ENCODE assay signal across 7 cellular contexts in the genomic region with DNA sequence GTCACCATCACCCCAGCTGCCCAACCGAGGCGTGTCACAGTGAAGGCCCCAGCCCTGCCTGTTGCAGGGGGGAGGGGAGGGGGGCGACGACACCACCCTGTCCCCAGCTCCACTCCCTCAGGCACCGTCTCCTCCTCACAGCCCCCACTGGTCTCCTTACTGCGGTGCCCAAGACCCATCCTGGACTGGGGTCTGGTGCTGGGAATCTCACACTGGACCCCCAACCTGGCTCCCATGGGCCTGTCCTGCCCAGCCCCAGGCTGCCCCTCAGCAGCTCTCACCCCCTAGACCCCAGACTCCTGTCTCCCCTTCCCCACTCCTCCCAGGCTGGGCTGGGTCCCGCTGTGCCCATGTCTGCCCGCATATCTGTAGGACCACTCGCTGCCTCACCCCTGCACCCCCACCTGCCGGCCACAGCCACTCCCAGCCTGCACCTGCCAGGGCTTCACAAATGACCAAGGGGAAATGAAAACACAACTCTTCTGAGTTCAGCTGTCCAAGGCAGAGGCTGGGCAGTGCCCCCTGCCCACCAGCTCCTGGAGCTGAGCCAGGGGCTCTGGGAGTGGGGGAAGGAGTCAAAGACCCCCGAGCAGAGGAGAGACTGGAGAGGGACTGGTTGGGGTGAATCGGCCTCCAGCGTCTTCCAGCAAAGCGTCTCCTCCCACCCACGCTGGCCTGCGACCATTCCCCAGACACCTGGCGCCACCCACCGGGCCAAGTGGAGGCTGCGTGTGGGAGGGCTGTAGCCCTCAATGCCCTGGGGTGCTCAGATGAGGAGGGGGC. TPM values are rescaled to one million over a fixed set of nuclear protein-coding genes. Genes with fewer than 3 reads are reported as not detected.
A peak's percentile ranks its signal among the peaks of the same experiment; 100 is the strongest.
DNase-seq lines count a peak whose midpoint lies in the region; TF ChIP-seq lines count a peak whose summit lies in the region.

No MANE protein-coding gene starts in this region.

- no peak for TF ChIP-seq POLR2A in esophagus muscularis mucosa (IDR thresholded peaks at IDR 0.05; ENCODE audit: low read depth)
- no peak for TF ChIP-seq POLR2A in vagina (IDR thresholded peaks at IDR 0.05)

- H3K4me1 Mint-ChIP-seq in neural progenitor cell, result peaks cover 19% of the 10 kb centered on the region

- peaks cover 19% of the 10 kb centered on the region for H3F3A ChIP-seq in neural progenitor cell (ENCODE audit: low read depth)

- DNase-seq in GM12864 (ENCODE audit: low read depth) (no peak), NCI-H2196 (lab: John Stamatoyannopoulos, UW; ENCODE audit: unreplicated experiment) (peak; percentile 63), esophagus muscularis mucosa (ENCODE audit: extremely low spot score) (no peak), neural progenitor cell (ENCODE audit: low spot score) (peak; percentile 90), vagina (ENCODE audit: extremely low spot score in 2 of 2) (no peak), NCI-H2029 (lab: John Stamatoyannopoulos, UW) (no peak)
- peak; percentile 74 for DNase-seq in activated CD8-positive, alpha-beta memory T cell treated with anti-CD3 and anti-CD28 coated beads for 24 hours

- TF ChIP-seq EP300 in esophagus muscularis mucosa (IDR thresholded peaks at IDR 0.05), result no peak

- peaks cover 0 to 33% (median 0%) of the 10 kb centered on the region in 4 donors for H3K27me3 ChIP-seq in esophagus muscularis mucosa
- peaks cover 9% of the 10 kb centered on the region for H3K27me3 ChIP-seq in neural progenitor cell
- H3K27me3 ChIP-seq in vagina, result no peaks in the 10 kb centered on the region

- H3K27me3 Mint-ChIP-seq in neural progenitor cell (ENCODE audit: insufficient read depth, low read depth), result peaks cover 7% of the 10 kb centered on the region

- H4K20me1 ChIP-seq in neural progenitor cell (ENCODE audit: low read depth), result no peaks in the 10 kb centered on the region

- H3K36me3 Mint-ChIP-seq in neural progenitor cell, result no peaks in the 10 kb centered on the region

- peak overlapping the region; percentile 76 for H3K27ac Mint-ChIP-seq in neural progenitor cell

- H3K9me3 ChIP-seq in esophagus muscularis mucosa (no peaks in the 10 kb centered on the region), neural progenitor cell (ENCODE audit: low read depth) (no peaks in the 10 kb centered on the region), vagina (no peaks in the 10 kb centered on the region)

- H2AFZ ChIP-seq in neural progenitor cell (replicated peaks), result peak overlapping the region; percentile 39

- TF ChIP-seq CTCF in GM12864 (IDR thresholded peaks at IDR 0.05; ENCODE audit: low read depth, low read length, missing control alignments) (peak; percentile 71), esophagus muscularis mucosa (IDR thresholded peaks at IDR 0.05) (peak; percentile 45 to 59 (median 47)), neural progenitor cell (IDR thresholded peaks at IDR 0.05) (peak; percentile 74), vagina (IDR thresholded peaks at IDR 0.05) (peak in 2 of 3 experiments; percentile 41 to 57)

- no peak overlapping the region for H3K4me3 ChIP-seq in GM12864 (ENCODE audit: low read depth, low read length)
- no peak overlapping the region for H3K4me3 ChIP-seq in esophagus muscularis mucosa
- no peak overlapping the region for H3K4me3 ChIP-seq in neural progenitor cell
- H3K4me3 ChIP-seq in vagina, result no peak overlapping the region

- no peak overlapping the region for H3K9ac ChIP-seq in neural progenitor cell

- H3K27ac ChIP-seq in esophagus muscularis mucosa (replicated peaks in 1 of 4) (no peak overlapping the region), neural progenitor cell (no peak overlapping the region), vagina (no peak overlapping the region)

- no peaks in the 10 kb centered on the region for H3K9me3 Mint-ChIP-seq in neural progenitor cell

- 35% methylated on average over 19 of the region's 19 CpGs for WGBS in esophagus muscularis mucosa

- H3K79me2 ChIP-seq in neural progenitor cell (ENCODE audit: low read depth), result no peaks in the 10 kb centered on the region

- H3K4me1 ChIP-seq in esophagus muscularis mucosa (peaks cover 19 to 39% (median 28%) of the 10 kb centered on the region in 4 donors), neural progenitor cell (peaks cover 15% of the 10 kb centered on the region), vagina (peaks cover 39% of the 10 kb centered on the region)

- intact Hi-C loops in esophagus muscularis mucosa (cut with DNase I), result no loop called here
- intact Hi-C loops in vagina (cut with DNase I), result loop anchor here (2.0 kb wide), 1 partner anchor 141 kb away; no protein-coding TSS in a partner anchor

- no peak overlapping the region for H3K4me2 ChIP-seq in neural progenitor cell

- H3K36me3 ChIP-seq in esophagus muscularis mucosa (no peaks in the 10 kb centered on the region), neural progenitor cell (no peaks in the 10 kb centered on the region), vagina (no peaks in the 10 kb centered on the region)

- H3K4me3 Mint-ChIP-seq in neural progenitor cell, result no peak overlapping the region

RNA-seq across cellular contexts. Expression of a gene that starts 32.6 kb away (rescaled TPM):
- total RNA-seq in esophagus muscularis mucosa (100 to 1,000 TPM in 1 of 4 donors, 10 to 100 TPM in 3; 33.2 to 134 (median 78.7) TPM), neural progenitor cell (ENCODE audit: low replicate concordance) (16.5 and 47.4 TPM in 2 replicates), vagina (272 TPM)

RNA-seq across cellular contexts. Expression of a gene that starts 57.2 kb away (rescaled TPM):
- total RNA-seq in esophagus muscularis mucosa (10 to 100 TPM; 22.0 to 52.8 (median 39.3) TPM), neural progenitor cell (ENCODE audit: low replicate concordance) (2.4 and 3.4 TPM in 2 replicates), vagina (87.2 TPM)

Comparison
In these comparisons a context has a peak if more than half of its experiments do, and no peak if none do; other contexts are left out.
1. DNase-seq: peak in NCI-H2196 (single experiment), activated CD8-positive, alpha-beta memory T cell treated with anti-CD3 and anti-CD28 coated beads for 24 hours (single experiment) and neural progenitor cell (single experiment); none in GM12864 (single experiment), esophagus muscularis mucosa (single experiment), vagina (0 of 2) and NCI-H2029 (single experiment).
2. Peak in every context shown above with its lines, with median percentiles within 50 percentile points of each other: CTCF ChIP-seq.